ENCODE assay signal across 8 cellular contexts in the genomic region with DNA sequence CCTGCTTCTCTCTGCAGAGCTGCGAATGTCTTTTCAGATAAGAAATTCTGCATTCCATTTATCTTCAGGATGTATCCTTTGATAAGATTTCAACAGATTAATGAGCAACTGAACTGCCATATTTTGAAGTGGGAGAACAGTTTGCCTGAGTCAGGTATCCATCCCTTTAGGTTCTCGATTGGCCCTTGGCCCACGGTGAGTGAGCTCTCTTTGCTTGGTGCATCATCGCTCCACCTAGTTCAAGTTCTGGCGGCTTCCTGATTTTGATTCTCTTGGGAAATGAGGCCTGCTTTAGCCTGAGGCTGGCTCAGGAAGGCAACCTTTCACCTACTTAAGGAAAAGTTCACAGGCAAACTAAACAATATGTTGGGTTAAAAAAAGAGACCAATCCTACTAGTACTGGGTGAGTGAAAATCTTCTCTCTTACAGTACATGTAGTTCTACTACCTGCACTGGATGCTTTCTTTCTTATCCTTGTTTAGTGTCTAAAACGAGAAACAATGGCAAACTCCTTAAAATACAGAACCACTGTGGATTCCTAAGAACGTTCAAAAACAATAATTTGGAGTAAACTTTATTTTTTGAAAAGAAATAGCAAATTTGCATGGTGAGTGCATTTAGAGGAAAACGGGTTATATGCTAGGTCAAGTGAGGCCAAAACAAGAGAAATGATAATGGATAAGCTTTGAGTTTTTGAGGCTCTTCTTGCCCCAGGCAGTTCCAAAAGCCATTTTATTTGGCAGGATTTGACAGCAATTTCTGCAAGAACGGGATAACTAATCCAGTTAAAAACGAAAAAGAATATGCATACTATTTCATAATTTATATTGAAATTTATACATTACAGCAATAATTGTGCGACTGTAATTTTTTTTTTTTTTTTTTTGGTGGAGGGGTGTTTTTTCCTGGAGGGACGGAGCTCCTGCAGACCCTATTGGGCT. TPM values are rescaled to one million over a fixed set of nuclear protein-coding genes. Genes with fewer than 3 reads are reported as not detected.
DNase-seq lines count a peak whose midpoint lies in the region; ATAC-seq and TF ChIP-seq lines count a peak whose summit lies in the region.

No MANE protein-coding gene starts in this region.

- peak overlapping the region; percentile 82 for H3K4me3 ChIP-seq in kidney epithelial cell (ENCODE audit: low read depth, low read length)

- H3K4me1 Mint-ChIP-seq in stimulated activated naive B cell treated with anti-CD40 and anti-IgM and Interleukin-4, amounts not matched to agents 10 μg/mL and 1 μg/mL and 100 μg/mL, for 72 hours = peaks cover 6 to 8% of the 10 kb centered on the region in 2 donors

- no peaks in the 10 kb centered on the region for H3K9me3 Mint-ChIP-seq in stimulated activated naive B cell treated with anti-CD40 and anti-IgM and Interleukin-4, amounts not matched to agents 10 μg/mL and 1 μg/mL and 100 μg/mL, for 72 hours

- no peaks in the 10 kb centered on the region for H3K27me3 ChIP-seq in kidney epithelial cell (ENCODE audit: control insufficient read depth, insufficient read depth, low read length)

- peaks cover 0 to 3% of the 10 kb centered on the region in 2 donors for H3K36me3 Mint-ChIP-seq in stimulated activated naive B cell treated with anti-CD40 and anti-IgM and Interleukin-4, amounts not matched to agents 10 μg/mL and 1 μg/mL and 100 μg/mL, for 72 hours

- no peak for TF ChIP-seq CTCF in kidney epithelial cell (IDR thresholded peaks at IDR 0.05; ENCODE audit: insufficient read depth, low read length, poor library complexity, severe bottlenecking)

- H3K27ac ChIP-seq in caudate nucleus (ENCODE audit: low read depth, low read length) = peak overlapping the region; percentile 88

- DNase-seq in SKM-1 treated with dmso at 0.1 percent for 144 hours (lab: John Stamatoyannopoulos, UW; ENCODE audit: unreplicated experiment) = peak; percentile 23
- no peak for DNase-seq in SKM-1 (lab: John Stamatoyannopoulos, UW; ENCODE audit: unreplicated experiment)
- DNase-seq in NCI-H345 (lab: John Stamatoyannopoulos, UW) = peak; percentile 51
- peak in 7 of 61 donors; percentile 2 to 20 (median 7) for DNase-seq in caudate nucleus (lab: John Stamatoyannopoulos, UW)
- DNase-seq in kidney epithelial cell (ENCODE audit: low read depth) = no peak
- peak; percentile 5 for DNase-seq in stimulated activated naive B cell treated with anti-CD40 and anti-IgM and Interleukin-4, amounts not matched to agents 10 μg/mL and 1 μg/mL and 100 μg/mL, for 72 hours
- DNase-seq in OCI-M2 (lab: John Stamatoyannopoulos, UW; ENCODE audit: unreplicated experiment) = no peak

- no peak for ATAC-seq in stimulated activated naive B cell treated with anti-CD40 and anti-IgM and Interleukin-4, amounts not matched to agents 10 μg/mL and 1 μg/mL and 100 μg/mL, for 72 hours (replicated peaks)
- ATAC-seq in GM18868 (IDR thresholded peaks at IDR 0.05; ENCODE audit: unreplicated experiment) = no peak

- H3K27ac Mint-ChIP-seq in stimulated activated naive B cell treated with anti-CD40 and anti-IgM and Interleukin-4, amounts not matched to agents 10 μg/mL and 1 μg/mL and 100 μg/mL, for 72 hours = peak overlapping the region; percentile 88

- H3K36me3 ChIP-seq in kidney epithelial cell (ENCODE audit: control insufficient read depth, insufficient read depth, low read length) = no peaks in the 10 kb centered on the region

- H3K27me3 Mint-ChIP-seq in stimulated activated naive B cell treated with anti-CD40 and anti-IgM and Interleukin-4, amounts not matched to agents 10 μg/mL and 1 μg/mL and 100 μg/mL, for 72 hours = no peaks in the 10 kb centered on the region

- H3K4me3 Mint-ChIP-seq in stimulated activated naive B cell treated with anti-CD40 and anti-IgM and Interleukin-4, amounts not matched to agents 10 μg/mL and 1 μg/mL and 100 μg/mL, for 72 hours = peak overlapping the region in 1 of 2 donors; percentile 80

RNA-seq across cellular contexts. Expression of a gene that starts 0.8 kb away (rescaled TPM):
- total RNA-seq in kidney epithelial cell = 94.1 and 98.6 TPM in 2 replicates

Comparison
In these comparisons a context has a peak if more than half of its experiments do, and no peak if none do; other contexts are left out.
1. DNase-seq: peak in SKM-1 treated with dmso at 0.1 percent for 144 hours (single experiment), NCI-H345 (single experiment) and stimulated activated naive B cell treated with anti-CD40 and anti-IgM and Interleukin-4, amounts not matched to agents 10 μg/mL and 1 μg/mL and 100 μg/mL, for 72 hours (single experiment); none in SKM-1 (single experiment), kidney epithelial cell (single experiment) and OCI-M2 (single experiment).